1 cellular context compared by ENCODE assay signal in genomic region chr7:132245539-132245938, GRCh38.
TF ChIP-seq lines count a peak whose summit lies in the region.

No MANE protein-coding gene starts in this region.

TF ChIP-seq in HEK293, 187 proteins besides CTCF, POLR2A, EP300 and RAD21 (continued from another document):
- TF ChIP-seq ZNF488 (tag by site-specific recombination; IDR thresholded peaks at IDR 0.05) (no peak), ZNF341 (tag by site-specific recombination; IDR thresholded peaks at IDR 0.05; ENCODE audit: low read depth) (no peak)
